Comparison of ENCODE assay signal across 8 cellular contexts in the genomic region with DNA sequence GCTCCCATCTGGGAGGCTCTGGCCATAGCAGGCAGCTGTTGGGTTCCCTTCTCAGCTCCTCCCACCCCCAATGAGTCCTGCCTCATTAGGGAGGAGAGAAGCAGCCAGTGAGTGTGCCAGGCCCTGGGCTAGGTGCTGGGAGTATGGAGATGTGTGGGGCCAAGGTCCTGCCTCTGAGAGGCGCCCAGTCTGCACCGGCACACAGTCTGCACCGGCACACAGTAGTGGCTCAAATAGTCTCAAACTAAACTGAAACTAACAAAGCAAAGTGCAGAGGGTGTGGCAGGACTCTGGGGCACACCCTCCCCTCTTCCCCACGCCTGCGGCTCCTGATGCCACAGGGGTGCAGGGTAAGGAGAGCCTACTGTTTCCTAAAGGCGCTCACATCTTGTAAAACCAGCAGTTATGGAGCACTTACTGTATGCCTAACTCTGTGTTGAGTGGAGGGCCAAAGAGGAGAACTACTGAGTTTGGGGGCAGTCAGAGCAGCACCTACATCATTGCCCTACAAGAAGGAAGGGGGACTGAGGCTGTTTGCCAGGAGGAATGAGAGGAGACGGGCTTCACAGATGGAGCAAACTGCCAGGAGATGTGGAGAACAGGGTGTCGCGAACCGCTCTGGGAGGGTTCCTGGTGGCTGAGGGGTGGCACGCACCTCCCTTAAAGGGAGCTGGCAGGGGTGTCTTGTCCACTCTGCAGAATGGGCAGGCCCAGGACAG. TPM values are rescaled to one million over a fixed set of nuclear protein-coding genes. Genes with fewer than 3 reads are reported as not detected.
A peak's percentile ranks its signal among the peaks of the same experiment; 100 is the strongest.
DNase-seq lines count a peak whose midpoint lies in the region; ATAC-seq and TF ChIP-seq lines count a peak whose summit lies in the region.

No MANE protein-coding gene starts in this region.

- H3K27me3 Mint-ChIP-seq in T-helper 2 cell treated with Interferon-gamma antibody and Interleukin-4, amounts not matched to agents 5 μg/mL and 100 μg/mL, for 36 hours (ENCODE audit: low read depth), result no peaks in the 10 kb centered on the region

- DNase-seq in DMS 273 (lab: John Stamatoyannopoulos, UW; ENCODE audit: unreplicated experiment) (peak; percentile 22), DMS 273 treated with DMSO at 0.1 percent for 48 hours (lab: John Stamatoyannopoulos, UW) (no peak), fibroblast of the aortic adventitia (ENCODE audit: low read depth) (no peak), A172 (ENCODE audit: low spot score) (no peak), AG08395 (ENCODE audit: low spot score) (no peak)
- DNase-seq in T-helper 2 cell treated with Interferon-gamma antibody and Interleukin-4, amounts not matched to agents 5 μg/mL and 100 μg/mL, for 36 hours (ENCODE audit: low spot score), result no peak
- peak; percentile 51 for DNase-seq in stimulated activated CD8-positive, alpha-beta memory T cell treated with anti-CD3 and anti-CD28 coated beads, Interleukin-4, amount 100 ng/mL, for 48 hours

- no peaks in the 10 kb centered on the region for H3K9me3 Mint-ChIP-seq in T-helper 2 cell treated with Interferon-gamma antibody and Interleukin-4, amounts not matched to agents 5 μg/mL and 100 μg/mL, for 36 hours

- peaks cover 24% of the 10 kb centered on the region for H3K36me3 Mint-ChIP-seq in T-helper 2 cell treated with Interferon-gamma antibody and Interleukin-4, amounts not matched to agents 5 μg/mL and 100 μg/mL, for 36 hours (ENCODE audit: low read depth)

- peaks cover 60% of the 10 kb centered on the region for H3K4me1 Mint-ChIP-seq in T-helper 2 cell treated with Interferon-gamma antibody and Interleukin-4, amounts not matched to agents 5 μg/mL and 100 μg/mL, for 36 hours (ENCODE audit: low read depth)

- peak overlapping the region; percentile 82 for H3K27ac Mint-ChIP-seq in T-helper 2 cell treated with Interferon-gamma antibody and Interleukin-4, amounts not matched to agents 5 μg/mL and 100 μg/mL, for 36 hours

- TF ChIP-seq CTCF in fibroblast of the aortic adventitia (IDR thresholded peaks at IDR 0.05; ENCODE audit: insufficient read depth, low read length), result no peak

- peak overlapping the region; percentile 97 for H3K4me3 Mint-ChIP-seq in T-helper 2 cell treated with Interferon-gamma antibody and Interleukin-4, amounts not matched to agents 5 μg/mL and 100 μg/mL, for 36 hours

- H3K4me3 ChIP-seq in fibroblast of the aortic adventitia (ENCODE audit: low read depth, low read length), result peak overlapping the region; percentile 5

- no peak for ATAC-seq in GM19328 (IDR thresholded peaks at IDR 0.05; ENCODE audit: unreplicated experiment)

RNA-seq across cellular contexts. Expression of a gene that starts 1.0 kb away (rescaled TPM):
- 1.8 and 4.6 TPM in 2 replicates for total RNA-seq in fibroblast of the aortic adventitia (ENCODE audit: low replicate concordance)
- total RNA-seq in A172 (2014; rRNA removed; shearing (Covaris generic)), result 0.07 TPM in 1 of 2 replicates, not detected in the other

RNA-seq across cellular contexts. Expression of a gene that starts 20.0 kb away (rescaled TPM):
- 3.4 and 7.4 TPM in 2 replicates for total RNA-seq in fibroblast of the aortic adventitia (ENCODE audit: low replicate concordance)
- total RNA-seq in A172 (2014; rRNA removed; shearing (Covaris generic)), result 10.8 and 11.7 TPM in 2 replicates

RNA-seq across cellular contexts. Expression of a gene that starts 29.9 kb away (rescaled TPM):
- total RNA-seq in fibroblast of the aortic adventitia (ENCODE audit: low replicate concordance), result 12.0 and 35.0 TPM in 2 replicates
- total RNA-seq in A172 (2014; rRNA removed; shearing (Covaris generic)), result 18.6 and 24.0 TPM in 2 replicates

RNA-seq across cellular contexts. Expression of a gene that starts 36.9 kb away (rescaled TPM):
- total RNA-seq in fibroblast of the aortic adventitia (ENCODE audit: low replicate concordance), result 3,846 and 5,734 TPM in 2 replicates
- total RNA-seq in A172 (2014; rRNA removed; shearing (Covaris generic)), result 3,374 and 3,537 TPM in 2 replicates

RNA-seq across cellular contexts. Expression of a gene that starts 47.6 kb away (rescaled TPM):
- total RNA-seq in fibroblast of the aortic adventitia (ENCODE audit: low replicate concordance), result 12.7 and 14.0 TPM in 2 replicates
- total RNA-seq in A172 (2014; rRNA removed; shearing (Covaris generic)), result 24.2 and 56.1 TPM in 2 replicates

Comparison
In these comparisons a context has a peak if more than half of its experiments do, and no peak if none do; other contexts are left out.
1. DNase-seq: peak in DMS 273 (single experiment) and stimulated activated CD8-positive, alpha-beta memory T cell treated with anti-CD3 and anti-CD28 coated beads, Interleukin-4, amount 100 ng/mL, for 48 hours (single experiment); none in DMS 273 treated with DMSO at 0.1 percent for 48 hours (single experiment), T-helper 2 cell treated with Interferon-gamma antibody and Interleukin-4, amounts not matched to agents 5 μg/mL and 100 μg/mL, for 36 hours (single experiment), fibroblast of the aortic adventitia (single experiment), A172 (single experiment) and AG08395 (single experiment).